ENCODE assay signal across 21 cellular contexts in the genomic region with DNA sequence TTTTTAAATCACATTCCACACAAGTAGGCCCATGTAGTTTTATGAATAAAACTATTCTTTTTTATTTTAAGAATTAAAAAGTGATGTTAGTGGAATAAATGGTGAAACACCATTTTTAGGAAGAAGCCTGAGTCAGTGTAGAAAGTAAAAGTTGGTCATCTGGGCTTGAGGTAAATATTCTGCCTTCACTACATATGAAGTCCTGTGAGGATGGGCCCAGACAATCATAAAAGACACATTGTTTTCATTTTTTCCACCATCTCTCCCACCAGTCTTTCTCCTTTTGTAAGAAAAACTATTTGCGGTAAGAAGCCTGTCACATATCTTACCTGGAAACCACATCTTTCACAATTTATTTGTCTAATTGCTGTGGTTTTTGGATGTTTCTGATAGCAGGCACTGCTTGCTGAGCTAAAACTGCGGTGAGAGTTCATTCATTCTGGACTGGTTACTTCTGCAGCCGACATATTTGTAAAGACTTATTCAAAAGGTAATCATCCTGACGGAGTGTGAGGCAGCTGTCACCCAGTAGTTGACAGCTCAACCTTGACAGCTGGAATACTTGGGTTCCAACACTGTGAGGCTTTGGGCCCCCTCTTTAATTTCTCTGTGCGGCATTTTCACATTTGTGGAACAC. TPM values are rescaled to one million over a fixed set of nuclear protein-coding genes. Genes with fewer than 3 reads are reported as not detected.
DNase-seq lines count a peak whose midpoint lies in the region; ATAC-seq and TF ChIP-seq lines count a peak whose summit lies in the region.
"Had no signal": no experiment of that assay in that cellular context is flagged by ENCODE, and none has a peak within 500 bp of the region (broad histone marks: within the 10 kb centered on the region; RNA-seq: fewer than 3 reads in every experiment).

No MANE protein-coding gene starts in this region.

- no peaks in the 10 kb centered on the region for H3K9me3 Mint-ChIP-seq in activated CD4-positive, alpha-beta T cell treated with anti-CD3 and anti-CD28 coated beads, Interleukin-2, amount 10 ng/mL, durations not matched to agents 7 days and 5 days
- peaks cover 0 to 1% of the 10 kb centered on the region in 2 donors for H3K9me3 Mint-ChIP-seq in activated T-cell treated with anti-CD3 and anti-CD28 coated beads, Interleukin-2, amount 50 U/mL, for 72 hours
- H3K9me3 Mint-ChIP-seq in stimulated activated memory B cell treated with anti-CD40 and anti-IgM and Interleukin-4, amounts not matched to agents 10 μg/mL and 1 μg/mL and 100 μg/mL, for 72 hours = no peaks in the 10 kb centered on the region
- H3K9me3 Mint-ChIP-seq: neural progenitor cell had no signal

- TF ChIP-seq CTCF in epithelial cell of esophagus (IDR thresholded peaks at IDR 0.05; ENCODE audit: insufficient read depth, low read depth, low read length, missing control alignments) = no peak

- peaks cover 67% of the 10 kb centered on the region for H3K4me1 Mint-ChIP-seq in activated CD4-positive, alpha-beta T cell treated with anti-CD3 and anti-CD28 coated beads, Interleukin-2, amount 10 ng/mL, durations not matched to agents 7 days and 5 days
- peaks cover 70% of the 10 kb centered on the region for H3K4me1 Mint-ChIP-seq in activated T-cell treated with anti-CD3 and anti-CD28 coated beads, Interleukin-2, amount 50 U/mL, for 72 hours (ENCODE audit: low read depth)
- peaks cover 34% of the 10 kb centered on the region for H3K4me1 Mint-ChIP-seq in stimulated activated memory B cell treated with anti-CD40 and anti-IgM and Interleukin-4, amounts not matched to agents 10 μg/mL and 1 μg/mL and 100 μg/mL, for 72 hours

- DNase-seq in activated CD4-positive, alpha-beta T cell treated with anti-CD3 and anti-CD28 coated beads, Interleukin-2, amount 10 ng/mL, durations not matched to agents 7 days and 5 days = no peak
- no peak for DNase-seq in activated CD4-positive, alpha-beta T cell treated with anti-CD3 and anti-CD28 coated beads for 1 hour
- no peak for DNase-seq in activated T-cell treated with anti-CD3 and anti-CD28 coated beads, Interleukin-2, amount 50 U/mL, for 72 hours
- DNase-seq in epithelial cell of esophagus (ENCODE audit: low read depth) (peak; percentile 24), NCI-H1694 (lab: John Stamatoyannopoulos, UW) (no peak), HEK293T (ENCODE audit: extremely low spot score) (no peak)
- DNase-seq: ACHN; activated gamma-delta T cell treated with Interleukin-2 at 50 U/mL for 16 hours; DMS53; effector CD4-positive, alpha-beta T cell; foreskin fibroblast; NCI-H1048; NCI-H524 treated with DMSO at 0.1 percent for 48 hours; SHP77 treated with DMSO at 0.1 percent for 48 hours; uterus had no signal

- CTCF ChIA-PET in activated CD4-positive, alpha-beta T cell treated with anti-CD3 and anti-CD28 coated beads, Interleukin-2, amount 10 ng/mL, durations not matched to agents 7 days and 5 days (lab: Charles Lee) = interaction anchor here (1.2 to 2.4 kb wide), 3 partner anchors 9 to 11 kb away, joined by 3 to 11 read pairs (median 3); no protein-coding TSS in a partner anchor
- CTCF ChIA-PET in HEK293T (lab: Yijun Ruan, JAX) = no interaction called here

- POLR2A ChIA-PET in activated CD4-positive, alpha-beta T cell treated with anti-CD3 and anti-CD28 coated beads, Interleukin-2, amount 10 ng/mL, durations not matched to agents 7 days and 5 days (lab: Charles Lee) = no interaction called here
- POLR2A ChIA-PET in HEK293T (lab: Yijun Ruan, JAX) = interaction anchor here (1.3 kb wide), 1 partner anchor 12 kb away, joined by 3 read pairs; no protein-coding TSS in a partner anchor

- no peaks in the 10 kb centered on the region for H3K27me3 Mint-ChIP-seq in activated CD4-positive, alpha-beta T cell treated with anti-CD3 and anti-CD28 coated beads, Interleukin-2, amount 10 ng/mL, durations not matched to agents 7 days and 5 days
- H3K27me3 Mint-ChIP-seq in activated T-cell treated with anti-CD3 and anti-CD28 coated beads, Interleukin-2, amount 50 U/mL, for 72 hours (ENCODE audit: low read depth) = no peaks in the 10 kb centered on the region
- H3K27me3 Mint-ChIP-seq in stimulated activated memory B cell treated with anti-CD40 and anti-IgM and Interleukin-4, amounts not matched to agents 10 μg/mL and 1 μg/mL and 100 μg/mL, for 72 hours = no peaks in the 10 kb centered on the region

- peak overlapping the region; percentile 16 for H3K27ac Mint-ChIP-seq in activated CD4-positive, alpha-beta T cell treated with anti-CD3 and anti-CD28 coated beads, Interleukin-2, amount 10 ng/mL, durations not matched to agents 7 days and 5 days
- peak overlapping the region; percentile 98 for H3K27ac Mint-ChIP-seq in activated T-cell treated with anti-CD3 and anti-CD28 coated beads, Interleukin-2, amount 50 U/mL, for 72 hours
- H3K27ac Mint-ChIP-seq in stimulated activated memory B cell treated with anti-CD40 and anti-IgM and Interleukin-4, amounts not matched to agents 10 μg/mL and 1 μg/mL and 100 μg/mL, for 72 hours = peak overlapping the region; percentile 55
- H3K27ac Mint-ChIP-seq: neural progenitor cell had no signal

- peaks cover 31% of the 10 kb centered on the region for H3K36me3 Mint-ChIP-seq in activated CD4-positive, alpha-beta T cell treated with anti-CD3 and anti-CD28 coated beads, Interleukin-2, amount 10 ng/mL, durations not matched to agents 7 days and 5 days (ENCODE audit: low read depth)
- H3K36me3 Mint-ChIP-seq in activated T-cell treated with anti-CD3 and anti-CD28 coated beads, Interleukin-2, amount 50 U/mL, for 72 hours (ENCODE audit: insufficient read depth in 2 of 2) = peaks cover 7% of the 10 kb centered on the region in 2 donors
- H3K36me3 Mint-ChIP-seq in stimulated activated memory B cell treated with anti-CD40 and anti-IgM and Interleukin-4, amounts not matched to agents 10 μg/mL and 1 μg/mL and 100 μg/mL, for 72 hours = no peaks in the 10 kb centered on the region
- H3K36me3 Mint-ChIP-seq: neural progenitor cell had no signal

- no peak overlapping the region for H3K4me3 ChIP-seq in epithelial cell of esophagus (ENCODE audit: low read length)
- H3K4me3 ChIP-seq: neural progenitor cell, skin epidermis, uterus had no signal

- ATAC-seq in activated T-cell treated with anti-CD3 and anti-CD28 coated beads, Interleukin-2, amount 50 U/mL, for 72 hours (replicated peaks in 1 of 2) = peak; percentile 54 to 57
- no peak for ATAC-seq in stimulated activated memory B cell treated with anti-CD40 and anti-IgM and Interleukin-4, amounts not matched to agents 10 μg/mL and 1 μg/mL and 100 μg/mL, for 72 hours
- ATAC-seq in GM21529 (IDR thresholded peaks at IDR 0.05; ENCODE audit: unreplicated experiment) = no peak

- no peak overlapping the region for H3K4me3 Mint-ChIP-seq in activated CD4-positive, alpha-beta T cell treated with anti-CD3 and anti-CD28 coated beads, Interleukin-2, amount 10 ng/mL, durations not matched to agents 7 days and 5 days
- H3K4me3 Mint-ChIP-seq in activated T-cell treated with anti-CD3 and anti-CD28 coated beads, Interleukin-2, amount 50 U/mL, for 72 hours = peak overlapping the region; percentile 67 to 91
- no peak overlapping the region for H3K4me3 Mint-ChIP-seq in stimulated activated memory B cell treated with anti-CD40 and anti-IgM and Interleukin-4, amounts not matched to agents 10 μg/mL and 1 μg/mL and 100 μg/mL, for 72 hours
- H3K4me3 Mint-ChIP-seq: neural progenitor cell had no signal

TF ChIP-seq in HEK293T, 16 proteins besides CTCF, POLR2A, EP300 and RAD21:
- no peak for TF ChIP-seq SUZ12 (IDR thresholded peaks at IDR 0.05)
- TF ChIP-seq LEF1 (IDR thresholded peaks at IDR 0.05; ENCODE audit: borderline replicate concordance) = no peak
- no peak for TF ChIP-seq FOXM1 (IDR thresholded peaks at IDR 0.05; ENCODE audit: borderline replicate concordance)
- TF ChIP-seq FOXA1 (IDR thresholded peaks at IDR 0.05) = no peak

RNA-seq across cellular contexts. Expression of a gene that starts 10.6 kb away (rescaled TPM):
- total RNA-seq in activated CD4-positive, alpha-beta T cell treated with anti-CD3 and anti-CD28 coated beads, Interleukin-2, amount 10 ng/mL, durations not matched to agents 7 days and 5 days = 10 to 100 TPM; 36.0 to 40.1 TPM
- 10 to 100 TPM; 47.7 to 50.0 TPM for total RNA-seq in activated T-cell treated with anti-CD3 and anti-CD28 coated beads, Interleukin-2, amount 50 U/mL, for 72 hours

RNA-seq across cellular contexts. Expression of a gene that starts 45.6 kb away (rescaled TPM):
- total RNA-seq in activated CD4-positive, alpha-beta T cell treated with anti-CD3 and anti-CD28 coated beads, Interleukin-2, amount 10 ng/mL, durations not matched to agents 7 days and 5 days = 10 to 100 TPM; 26.7 to 41.6 TPM
- total RNA-seq in activated T-cell treated with anti-CD3 and anti-CD28 coated beads, Interleukin-2, amount 50 U/mL, for 72 hours = 10 to 100 TPM; 35.3 to 44.5 TPM

RNA-seq across cellular contexts. Expression of a gene that starts 47.3 kb away (rescaled TPM):
- not detected for total RNA-seq in activated CD4-positive, alpha-beta T cell treated with anti-CD3 and anti-CD28 coated beads, Interleukin-2, amount 10 ng/mL, durations not matched to agents 7 days and 5 days
- total RNA-seq in activated T-cell treated with anti-CD3 and anti-CD28 coated beads, Interleukin-2, amount 50 U/mL, for 72 hours = not detected
- total RNA-seq: H1, HT-29, uterus had no signal

Comparison
In these comparisons a context has a peak if more than half of its experiments do, and no peak if none do; other contexts are left out.
1. H3K27ac Mint-ChIP-seq: peak in every context shown above with its lines; median percentile 98 in activated T-cell treated with anti-CD3 and anti-CD28 coated beads, Interleukin-2, amount 50 U/mL, for 72 hours; 55 in stimulated activated memory B cell treated with anti-CD40 and anti-IgM and Interleukin-4, amounts not matched to agents 10 μg/mL and 1 μg/mL and 100 μg/mL, for 72 hours; 16 in activated CD4-positive, alpha-beta T cell treated with anti-CD3 and anti-CD28 coated beads, Interleukin-2, amount 10 ng/mL, durations not matched to agents 7 days and 5 days.
2. H3K4me3 Mint-ChIP-seq: peak in activated T-cell treated with anti-CD3 and anti-CD28 coated beads, Interleukin-2, amount 50 U/mL, for 72 hours (2 of 2); none in activated CD4-positive, alpha-beta T cell treated with anti-CD3 and anti-CD28 coated beads, Interleukin-2, amount 10 ng/mL, durations not matched to agents 7 days and 5 days (single experiment) and stimulated activated memory B cell treated with anti-CD40 and anti-IgM and Interleukin-4, amounts not matched to agents 10 μg/mL and 1 μg/mL and 100 μg/mL, for 72 hours (single experiment).
3. ATAC-seq: peak in activated T-cell treated with anti-CD3 and anti-CD28 coated beads, Interleukin-2, amount 50 U/mL, for 72 hours (2 of 2); none in stimulated activated memory B cell treated with anti-CD40 and anti-IgM and Interleukin-4, amounts not matched to agents 10 μg/mL and 1 μg/mL and 100 μg/mL, for 72 hours (single experiment) and GM21529 (single experiment).